In the genomic region with DNA sequence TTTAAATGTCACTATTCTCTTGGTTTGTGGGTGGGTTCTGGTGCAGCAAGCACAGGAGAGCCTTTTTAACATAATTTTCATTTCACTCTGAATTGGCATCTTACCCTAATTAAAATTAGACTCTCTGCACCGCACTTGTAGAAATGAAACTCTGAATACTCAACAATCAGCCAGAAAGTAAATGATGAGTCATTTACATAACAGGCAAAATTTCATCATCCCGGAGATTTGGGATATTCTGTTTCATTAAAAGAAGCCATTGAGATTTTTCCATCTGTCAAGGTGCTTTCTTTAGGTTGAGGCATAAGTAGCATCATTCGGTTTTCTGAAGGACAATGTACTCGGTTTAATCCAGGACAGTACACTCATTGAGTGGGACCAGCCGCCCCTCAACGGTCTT, we compare ENCODE assay signal across 16 cellular contexts.
DNase-seq lines count a peak whose midpoint lies in the region; ATAC-seq, FAIRE-seq and TF ChIP-seq lines count a peak whose summit lies in the region.
"Had no signal": no experiment of that assay in that cellular context is flagged by ENCODE, and none has a peak within 500 bp of the region (broad histone marks: within the 10 kb centered on the region; RNA-seq: fewer than 3 reads in every experiment).

No MANE protein-coding gene starts in this region.

- POLR2A ChIA-PET in AG04450 (lab: Yijun Ruan, JAX), result no interaction called here

- H3K9me3 Mint-ChIP-seq in astrocyte (ENCODE audit: unreplicated experiment), result peaks cover 1% of the 10 kb centered on the region
- H3K9me3 Mint-ChIP-seq: activated CD4-positive, alpha-beta memory T cell treated with anti-CD3 and anti-CD28 coated beads for 36 hours had no signal

- peaks cover 20% of the 10 kb centered on the region for H3K36me3 Mint-ChIP-seq in astrocyte (ENCODE audit: low read depth, unreplicated experiment)

- H4K20me1 ChIP-seq in GM23248 (ENCODE audit: insufficient read depth), result no peaks in the 10 kb centered on the region
- peaks cover 66% of the 10 kb centered on the region for H4K20me1 ChIP-seq in astrocyte (ENCODE audit: insufficient read depth, low read length)

- CTCF ChIA-PET in AG04450 (lab: Charles Lee), result no interaction called here

- H3K36me3 ChIP-seq in GM23248 (ENCODE audit: low read depth) (no peaks in the 10 kb centered on the region), astrocyte (ENCODE audit: insufficient read depth, low read length) (no peaks in the 10 kb centered on the region), colonic mucosa (no peaks in the 10 kb centered on the region), small intestine (ENCODE audit: control insufficient read depth in 2 of 2, insufficient read depth in 2 of 2, low read length in 2 of 2) (no peaks in the 10 kb centered on the region)
- H3K36me3 ChIP-seq: HAP-1, vagina had no signal

- H3K4me1 ChIP-seq in GM23248 (ENCODE audit: insufficient read depth), result peaks cover 26% of the 10 kb centered on the region
- H3K4me1 ChIP-seq in astrocyte (ENCODE audit: insufficient read depth, low read length), result peaks cover 9% of the 10 kb centered on the region
- no peaks in the 10 kb centered on the region for H3K4me1 ChIP-seq in foreskin keratinocyte
- H3K4me1 ChIP-seq in colonic mucosa, result no peaks in the 10 kb centered on the region
- H3K4me1 ChIP-seq in small intestine (ENCODE audit: control insufficient read depth in 2 of 2, insufficient read depth in 1 of 2, low read depth in 1 of 2, low read length in 1 of 2), result no peaks in the 10 kb centered on the region
- H3K4me1 ChIP-seq: HAP-1 had no signal

- H3K9me3 ChIP-seq in AG04450 (ENCODE audit: control insufficient read depth, insufficient read depth, low read length) (no peaks in the 10 kb centered on the region), GM23248 (ENCODE audit: low read depth) (no peaks in the 10 kb centered on the region), astrocyte (ENCODE audit: insufficient read depth, low read depth, low read length) (no peaks in the 10 kb centered on the region), colonic mucosa (no peaks in the 10 kb centered on the region), small intestine (ENCODE audit: control insufficient read depth, low read depth) (no peaks in the 10 kb centered on the region)
- H3K9me3 ChIP-seq: HAP-1, psoas muscle, vagina had no signal

- H3K4me2 ChIP-seq in GM23248 (ENCODE audit: unreplicated experiment) (peak overlapping the region; percentile 65), astrocyte (ENCODE audit: low read length) (no peak overlapping the region)

- H3F3A ChIP-seq in GM23248 (ENCODE audit: insufficient read depth), result peaks cover 12% of the 10 kb centered on the region; the same call in 1 of the 2 replicates

- H3K27ac Mint-ChIP-seq in astrocyte (ENCODE audit: unreplicated experiment), result no peak overlapping the region

- peak overlapping the region; percentile 59 for H3K27ac ChIP-seq in AG04450 (ENCODE audit: low read depth, low read length)
- 0 out of 2 replicates have a peak overlapping the region, but pooled peaks have one; percentile 7 for H3K27ac ChIP-seq in GM23248
- no peak overlapping the region for H3K27ac ChIP-seq in astrocyte (ENCODE audit: low read depth, low read length)
- H3K27ac ChIP-seq in foreskin keratinocyte, result peak overlapping the region; percentile 33
- no peak overlapping the region for H3K27ac ChIP-seq in colonic mucosa
- no peak overlapping the region for H3K27ac ChIP-seq in small intestine (ENCODE audit: low read depth in 1 of 2, low read length in 1 of 2)
- H3K27ac ChIP-seq: psoas muscle, vagina had no signal

- H3K4me3 Mint-ChIP-seq in astrocyte (ENCODE audit: unreplicated experiment), result no peak overlapping the region
- H3K4me3 Mint-ChIP-seq: activated CD4-positive, alpha-beta memory T cell treated with anti-CD3 and anti-CD28 coated beads for 36 hours had no signal

- 59 to 64% methylated on average over 6 of the region's 6 CpGs for WGBS in GM23248 (ENCODE audit: low coverage in 1 of 2, low lambda C conversion rate in 2 of 2, missing lambda C conversion rate in 2 of 2), 2 experiments
- 87 to 94% (median 94%) methylated on average over 6 of the region's 6 CpGs for WGBS in small intestine, 3 donors

- in situ Hi-C loops in GM23248 (cut with MboI), result no loop called here

- no peak overlapping the region for H3K9ac ChIP-seq in GM23248
- H3K9ac ChIP-seq in astrocyte (ENCODE audit: low read length), result no peak overlapping the region
- no peak overlapping the region for H3K9ac ChIP-seq in colonic mucosa (ENCODE audit: low read depth in 2 of 2, low read length in 2 of 2)

- H3K4me1 Mint-ChIP-seq in astrocyte (ENCODE audit: low read depth, unreplicated experiment), result peaks cover 22% of the 10 kb centered on the region

- H3K4me3 ChIP-seq in AG04450 (ENCODE audit: low read depth, low read length), result no peak overlapping the region
- peak overlapping the region; percentile 25; the same call in 1 of the 2 replicates for H3K4me3 ChIP-seq in GM23248
- H3K4me3 ChIP-seq in astrocyte (ENCODE audit: insufficient read depth, low read depth, low read length), result no peak overlapping the region
- no peak overlapping the region for H3K4me3 ChIP-seq in colonic mucosa
- no peak overlapping the region for H3K4me3 ChIP-seq in small intestine (ENCODE audit: low read depth in 1 of 2, low read length in 2 of 2)
- H3K4me3 ChIP-seq: HAP-1, psoas muscle, vagina had no signal

- H2AFZ ChIP-seq in GM23248, result no peak overlapping the region
- H2AFZ ChIP-seq in astrocyte (ENCODE audit: low read depth, low read length), result no peak overlapping the region

- no peak for FAIRE-seq in astrocyte (lab: Jason Lieb, UNC)
- FAIRE-seq in small intestine (lab: Jason Lieb, UNC), result no peak

- DNase-seq in AG04450 (ENCODE audit: low read depth, low spot score) (no peak), GM23248 (peak; percentile 79), astrocyte (ENCODE audit: low read depth) (peak; percentile 43), foreskin keratinocyte (peak; percentile 10 to 19), colonic mucosa (no peak), small intestine (no peak), H4 (ENCODE audit: low spot score) (no peak)
- DNase-seq: activated CD4-positive, alpha-beta memory T cell treated with anti-CD3 and anti-CD28 coated beads for 36 hours; activated gamma-delta T cell treated with Interleukin-2 at 50 U/mL for 16 hours; cerebellar nuclear complex; NCI-H1092 treated with DMSO at 0.1 percent for 48 hours; psoas muscle; T-helper 9 cell had no signal

- TF ChIP-seq CTCF in AG04450 (IDR thresholded peaks at IDR 0.05; ENCODE audit: low read depth, low read length) (no peak), astrocyte (IDR thresholded peaks at IDR 0.05; ENCODE audit: insufficient read depth, low read depth, low read length) (no peak), foreskin keratinocyte (conservative IDR thresholded peaks at IDR 0.05) (no peak), colonic mucosa (IDR thresholded peaks at IDR 0.05) (no peak)

- H3K27me3 Mint-ChIP-seq in astrocyte (ENCODE audit: low read depth, unreplicated experiment), result no peaks in the 10 kb centered on the region
- H3K27me3 Mint-ChIP-seq: activated CD4-positive, alpha-beta memory T cell treated with anti-CD3 and anti-CD28 coated beads for 36 hours had no signal

- ATAC-seq in foreskin keratinocyte, result no peak
- ATAC-seq in GM21360 (IDR thresholded peaks at IDR 0.05; ENCODE audit: unreplicated experiment), result no peak

- no peaks in the 10 kb centered on the region for H3K9me2 ChIP-seq in GM23248 (ENCODE audit: insufficient read depth)

- intact Hi-C loops in colonic mucosa (cut with DNase I), result no loop called here

- no peaks in the 10 kb centered on the region for H3K27me3 ChIP-seq in AG04450 (ENCODE audit: control insufficient read depth, insufficient read depth, low read length)
- H3K27me3 ChIP-seq in GM23248 (replicated peaks; ENCODE audit: insufficient read depth), result no peaks in the 10 kb centered on the region
- H3K27me3 ChIP-seq in astrocyte (ENCODE audit: insufficient read depth, low read length), result no peaks in the 10 kb centered on the region
- H3K27me3 ChIP-seq in foreskin keratinocyte, result no peaks in the 10 kb centered on the region
- no peaks in the 10 kb centered on the region for H3K27me3 ChIP-seq in colonic mucosa
- no peaks in the 10 kb centered on the region for H3K27me3 ChIP-seq in small intestine (ENCODE audit: control insufficient read depth in 2 of 2, insufficient read depth in 2 of 2, low read length in 2 of 2)
- H3K27me3 ChIP-seq: vagina had no signal

- H3K79me2 ChIP-seq in GM23248 (ENCODE audit: insufficient read depth), result peaks cover 24% of the 10 kb centered on the region
- peaks cover 20% of the 10 kb centered on the region for H3K79me2 ChIP-seq in astrocyte (ENCODE audit: insufficient read depth, low read length)

Comparison
In these comparisons a context has a peak if more than half of its experiments do, and no peak if none do; other contexts are left out.
1. DNase-seq: peak in GM23248 (single experiment), astrocyte (single experiment) and foreskin keratinocyte (2 of 2); none in AG04450 (single experiment), colonic mucosa (single experiment), small intestine (single experiment) and H4 (single experiment).
2. H3K27ac ChIP-seq: peak in AG04450 (single experiment), GM23248 (single experiment) and foreskin keratinocyte (single experiment); none in astrocyte (single experiment), colonic mucosa (single experiment) and small intestine (0 of 2).